In the genomic region with DNA sequence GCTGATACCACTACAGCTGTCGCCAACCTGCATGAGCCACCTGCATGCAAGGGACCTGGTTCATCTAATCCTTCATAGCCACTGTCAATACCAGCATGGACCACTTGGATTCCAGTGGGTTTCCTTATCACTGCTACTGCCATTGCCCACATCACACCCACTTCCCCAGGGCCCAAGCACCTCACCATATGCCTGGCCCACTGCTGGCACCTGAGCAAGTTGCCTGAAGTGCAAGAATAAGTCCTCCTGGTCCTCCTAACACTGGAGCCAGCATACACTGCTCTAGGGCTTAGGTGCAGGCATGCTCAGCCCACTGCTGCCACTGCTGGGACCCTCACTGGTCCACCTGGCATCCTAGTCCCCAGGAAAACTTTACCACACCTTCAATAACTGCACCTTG, we compare ENCODE assay signal across 28 cellular contexts.
"Had no signal": no experiment of that assay in that cellular context is flagged by ENCODE, and none has a peak within 500 bp of the region (broad histone marks: within the 10 kb centered on the region; RNA-seq: fewer than 3 reads in every experiment).

No MANE protein-coding gene starts in this region.

- H3K4me3 Mint-ChIP-seq: effector memory CD8-positive, alpha-beta T cell; endodermal cell; memory B cell; naive thymus-derived CD4-positive, alpha-beta T cell had no signal

- H3K36me3 ChIP-seq: esophagus squamous epithelium, gastrocnemius medialis, heart right ventricle, left lung, lower lobe of right lung had no signal

- H3K4me1 Mint-ChIP-seq: endodermal cell; memory B cell; naive thymus-derived CD4-positive, alpha-beta T cell had no signal

- H3K27ac Mint-ChIP-seq: effector memory CD8-positive, alpha-beta T cell; endodermal cell; memory B cell; naive thymus-derived CD4-positive, alpha-beta T cell had no signal

- DNase-seq: effector CD8-positive, alpha-beta T cell; effector memory CD8-positive, alpha-beta T cell; endodermal cell; erythroblast; esophagus squamous epithelium; foreskin fibroblast; foreskin melanocyte; gastrocnemius medialis; glutamatergic neuron; head of caudate nucleus; heart right ventricle; hippocampal formation; left cardiac atrium; left ventricle myocardium superior; lower lobe of right lung; mammary epithelial cell; mesendoderm; midbrain; naive thymus-derived CD4-positive, alpha-beta T cell had no signal

- H3K27me3 ChIP-seq: esophagus squamous epithelium, gastrocnemius medialis, heart right ventricle, left lung had no signal

- H3K36me3 Mint-ChIP-seq: naive thymus-derived CD4-positive, alpha-beta T cell had no signal

- ATAC-seq: effector memory CD8-positive, alpha-beta T cell; esophagus mucosa; gastrocnemius medialis; left cardiac atrium; left lung; left ventricle myocardium superior; naive thymus-derived CD4-positive, alpha-beta T cell had no signal

- FAIRE-seq: colon, endometrium, islet of Langerhans, keratinocyte had no signal

- H3K4me1 ChIP-seq: esophagus squamous epithelium, gastrocnemius medialis, heart right ventricle, left lung, lower lobe of right lung had no signal

- H3K4me3 ChIP-seq: coronary artery, esophagus squamous epithelium, gastrocnemius medialis, heart right ventricle, left lung, lower lobe of right lung had no signal

- H3K27ac ChIP-seq: coronary artery, epithelial cell of prostate, esophagus squamous epithelium, gastrocnemius medialis, heart right ventricle, left lung, lower lobe of right lung had no signal

- H3K27me3 Mint-ChIP-seq: effector memory CD8-positive, alpha-beta T cell; memory B cell; naive thymus-derived CD4-positive, alpha-beta T cell had no signal

- H3K9me3 ChIP-seq: gastrocnemius medialis had no signal
